ENCODE assay signal across 2 cellular contexts in the genomic region with DNA sequence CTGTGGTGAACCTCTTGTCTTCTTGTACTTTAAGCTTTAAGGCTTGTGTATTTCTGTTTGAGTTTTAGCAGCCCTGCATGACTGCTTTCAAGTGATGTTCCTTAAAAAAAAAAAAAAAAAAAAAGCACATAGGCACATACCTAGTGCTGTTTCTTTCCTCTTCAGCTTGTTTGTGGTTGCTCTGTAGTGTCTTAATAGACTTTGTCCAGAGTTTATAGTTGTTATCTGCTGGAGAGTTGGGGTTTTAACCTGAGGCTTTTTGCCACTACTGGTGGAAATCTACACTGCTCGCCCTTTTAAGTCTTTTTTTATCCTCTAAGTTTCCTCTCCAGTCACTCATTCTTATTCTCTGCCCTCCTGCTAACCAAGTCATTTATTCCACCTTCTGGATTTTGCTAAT.
TF ChIP-seq lines count a peak whose summit lies in the region.

No MANE protein-coding gene starts in this region.

TF ChIP-seq in H1, 55 proteins besides CTCF, POLR2A, EP300 and RAD21 (continues in another document):
- TF ChIP-seq, protein P1, sequence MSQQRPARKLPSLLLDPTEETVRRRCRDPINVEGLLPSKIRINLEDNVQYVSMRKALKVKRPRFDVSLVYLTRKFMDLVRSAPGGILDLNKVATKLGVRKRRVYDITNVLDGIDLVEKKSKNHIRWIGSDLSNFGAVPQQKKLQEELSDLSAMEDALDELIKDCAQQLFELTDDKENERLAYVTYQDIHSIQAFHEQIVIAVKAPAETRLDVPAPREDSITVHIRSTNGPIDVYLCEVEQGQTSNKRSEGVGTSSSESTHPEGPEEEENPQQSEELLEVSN (IDR thresholded peaks at IDR 0.05), result no peak
- TF ChIP-seq ZNF274 (IDR thresholded peaks at IDR 0.05; ENCODE audit: borderline replicate concordance, extremely low read depth, low read length) (no peak), KDM4A (IDR thresholded peaks at IDR 0.05; ENCODE audit: low read depth, low read length, severe bottlenecking) (no peak), BACH1 (IDR thresholded peaks at IDR 0.05; ENCODE audit: low read length) (no peak), CREB1 (IDR thresholded peaks at IDR 0.05) (no peak), GTF2F1 (IDR thresholded peaks at IDR 0.05; ENCODE audit: borderline replicate concordance, low read depth, low read length) (no peak), EZH2 (IDR thresholded peaks at IDR 0.05; ENCODE audit: low read depth, low read length, severe bottlenecking) (no peak), TEAD4 (IDR thresholded peaks at IDR 0.05; ENCODE audit: low read depth, low read length) (no peak), POU5F1 (IDR thresholded peaks at IDR 0.05; ENCODE audit: low read depth, low read length) (no peak), CHD1 (IDR thresholded peaks at IDR 0.05; ENCODE audit: low read depth, low read length) (no peak), CBX5 (IDR thresholded peaks at IDR 0.05; ENCODE audit: low read depth, low read length) (no peak)
- TF ChIP-seq, protein P2, sequence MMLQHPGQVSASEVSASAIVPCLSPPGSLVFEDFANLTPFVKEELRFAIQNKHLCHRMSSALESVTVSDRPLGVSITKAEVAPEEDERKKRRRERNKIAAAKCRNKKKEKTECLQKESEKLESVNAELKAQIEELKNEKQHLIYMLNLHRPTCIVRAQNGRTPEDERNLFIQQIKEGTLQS (IDR thresholded peaks at IDR 0.05; ENCODE audit: insufficient read depth, low read depth, low read length), result no peak
- TF ChIP-seq, protein P3, sequence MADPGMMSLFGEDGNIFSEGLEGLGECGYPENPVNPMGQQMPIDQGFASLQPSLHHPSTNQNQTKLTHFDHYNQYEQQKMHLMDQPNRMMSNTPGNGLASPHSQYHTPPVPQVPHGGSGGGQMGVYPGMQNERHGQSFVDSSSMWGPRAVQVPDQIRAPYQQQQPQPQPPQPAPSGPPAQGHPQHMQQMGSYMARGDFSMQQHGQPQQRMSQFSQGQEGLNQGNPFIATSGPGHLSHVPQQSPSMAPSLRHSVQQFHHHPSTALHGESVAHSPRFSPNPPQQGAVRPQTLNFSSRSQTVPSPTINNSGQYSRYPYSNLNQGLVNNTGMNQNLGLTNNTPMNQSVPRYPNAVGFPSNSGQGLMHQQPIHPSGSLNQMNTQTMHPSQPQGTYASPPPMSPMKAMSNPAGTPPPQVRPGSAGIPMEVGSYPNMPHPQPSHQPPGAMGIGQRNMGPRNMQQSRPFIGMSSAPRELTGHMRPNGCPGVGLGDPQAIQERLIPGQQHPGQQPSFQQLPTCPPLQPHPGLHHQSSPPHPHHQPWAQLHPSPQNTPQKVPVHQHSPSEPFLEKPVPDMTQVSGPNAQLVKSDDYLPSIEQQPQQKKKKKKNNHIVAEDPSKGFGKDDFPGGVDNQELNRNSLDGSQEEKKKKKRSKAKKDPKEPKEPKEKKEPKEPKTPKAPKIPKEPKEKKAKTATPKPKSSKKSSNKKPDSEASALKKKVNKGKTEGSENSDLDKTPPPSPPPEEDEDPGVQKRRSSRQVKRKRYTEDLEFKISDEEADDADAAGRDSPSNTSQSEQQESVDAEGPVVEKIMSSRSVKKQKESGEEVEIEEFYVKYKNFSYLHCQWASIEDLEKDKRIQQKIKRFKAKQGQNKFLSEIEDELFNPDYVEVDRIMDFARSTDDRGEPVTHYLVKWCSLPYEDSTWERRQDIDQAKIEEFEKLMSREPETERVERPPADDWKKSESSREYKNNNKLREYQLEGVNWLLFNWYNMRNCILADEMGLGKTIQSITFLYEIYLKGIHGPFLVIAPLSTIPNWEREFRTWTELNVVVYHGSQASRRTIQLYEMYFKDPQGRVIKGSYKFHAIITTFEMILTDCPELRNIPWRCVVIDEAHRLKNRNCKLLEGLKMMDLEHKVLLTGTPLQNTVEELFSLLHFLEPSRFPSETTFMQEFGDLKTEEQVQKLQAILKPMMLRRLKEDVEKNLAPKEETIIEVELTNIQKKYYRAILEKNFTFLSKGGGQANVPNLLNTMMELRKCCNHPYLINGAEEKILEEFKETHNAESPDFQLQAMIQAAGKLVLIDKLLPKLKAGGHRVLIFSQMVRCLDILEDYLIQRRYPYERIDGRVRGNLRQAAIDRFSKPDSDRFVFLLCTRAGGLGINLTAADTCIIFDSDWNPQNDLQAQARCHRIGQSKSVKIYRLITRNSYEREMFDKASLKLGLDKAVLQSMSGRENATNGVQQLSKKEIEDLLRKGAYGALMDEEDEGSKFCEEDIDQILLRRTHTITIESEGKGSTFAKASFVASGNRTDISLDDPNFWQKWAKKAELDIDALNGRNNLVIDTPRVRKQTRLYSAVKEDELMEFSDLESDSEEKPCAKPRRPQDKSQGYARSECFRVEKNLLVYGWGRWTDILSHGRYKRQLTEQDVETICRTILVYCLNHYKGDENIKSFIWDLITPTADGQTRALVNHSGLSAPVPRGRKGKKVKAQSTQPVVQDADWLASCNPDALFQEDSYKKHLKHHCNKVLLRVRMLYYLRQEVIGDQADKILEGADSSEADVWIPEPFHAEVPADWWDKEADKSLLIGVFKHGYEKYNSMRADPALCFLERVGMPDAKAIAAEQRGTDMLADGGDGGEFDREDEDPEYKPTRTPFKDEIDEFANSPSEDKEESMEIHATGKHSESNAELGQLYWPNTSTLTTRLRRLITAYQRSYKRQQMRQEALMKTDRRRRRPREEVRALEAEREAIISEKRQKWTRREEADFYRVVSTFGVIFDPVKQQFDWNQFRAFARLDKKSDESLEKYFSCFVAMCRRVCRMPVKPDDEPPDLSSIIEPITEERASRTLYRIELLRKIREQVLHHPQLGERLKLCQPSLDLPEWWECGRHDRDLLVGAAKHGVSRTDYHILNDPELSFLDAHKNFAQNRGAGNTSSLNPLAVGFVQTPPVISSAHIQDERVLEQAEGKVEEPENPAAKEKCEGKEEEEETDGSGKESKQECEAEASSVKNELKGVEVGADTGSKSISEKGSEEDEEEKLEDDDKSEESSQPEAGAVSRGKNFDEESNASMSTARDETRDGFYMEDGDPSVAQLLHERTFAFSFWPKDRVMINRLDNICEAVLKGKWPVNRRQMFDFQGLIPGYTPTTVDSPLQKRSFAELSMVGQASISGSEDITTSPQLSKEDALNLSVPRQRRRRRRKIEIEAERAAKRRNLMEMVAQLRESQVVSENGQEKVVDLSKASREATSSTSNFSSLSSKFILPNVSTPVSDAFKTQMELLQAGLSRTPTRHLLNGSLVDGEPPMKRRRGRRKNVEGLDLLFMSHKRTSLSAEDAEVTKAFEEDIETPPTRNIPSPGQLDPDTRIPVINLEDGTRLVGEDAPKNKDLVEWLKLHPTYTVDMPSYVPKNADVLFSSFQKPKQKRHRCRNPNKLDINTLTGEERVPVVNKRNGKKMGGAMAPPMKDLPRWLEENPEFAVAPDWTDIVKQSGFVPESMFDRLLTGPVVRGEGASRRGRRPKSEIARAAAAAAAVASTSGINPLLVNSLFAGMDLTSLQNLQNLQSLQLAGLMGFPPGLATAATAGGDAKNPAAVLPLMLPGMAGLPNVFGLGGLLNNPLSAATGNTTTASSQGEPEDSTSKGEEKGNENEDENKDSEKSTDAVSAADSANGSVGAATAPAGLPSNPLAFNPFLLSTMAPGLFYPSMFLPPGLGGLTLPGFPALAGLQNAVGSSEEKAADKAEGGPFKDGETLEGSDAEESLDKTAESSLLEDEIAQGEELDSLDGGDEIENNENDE (IDR thresholded peaks at IDR 0.05; ENCODE audit: insufficient replicate concordance, low read length), result no peak
- TF ChIP-seq, protein P4, sequence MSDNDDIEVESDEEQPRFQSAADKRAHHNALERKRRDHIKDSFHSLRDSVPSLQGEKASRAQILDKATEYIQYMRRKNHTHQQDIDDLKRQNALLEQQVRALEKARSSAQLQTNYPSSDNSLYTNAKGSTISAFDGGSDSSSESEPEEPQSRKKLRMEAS (IDR thresholded peaks at IDR 0.05), result no peak

TF ChIP-seq in SK-N-SH treated with all-trans-retinoic acid at 6 μM for 48 hours, 23 proteins besides CTCF, POLR2A, EP300 and RAD21 (continued from another document):
- no peak for TF ChIP-seq RARB (CRISPR knock-in tag; IDR thresholded peaks at IDR 0.05)
- TF ChIP-seq, protein P5, sequence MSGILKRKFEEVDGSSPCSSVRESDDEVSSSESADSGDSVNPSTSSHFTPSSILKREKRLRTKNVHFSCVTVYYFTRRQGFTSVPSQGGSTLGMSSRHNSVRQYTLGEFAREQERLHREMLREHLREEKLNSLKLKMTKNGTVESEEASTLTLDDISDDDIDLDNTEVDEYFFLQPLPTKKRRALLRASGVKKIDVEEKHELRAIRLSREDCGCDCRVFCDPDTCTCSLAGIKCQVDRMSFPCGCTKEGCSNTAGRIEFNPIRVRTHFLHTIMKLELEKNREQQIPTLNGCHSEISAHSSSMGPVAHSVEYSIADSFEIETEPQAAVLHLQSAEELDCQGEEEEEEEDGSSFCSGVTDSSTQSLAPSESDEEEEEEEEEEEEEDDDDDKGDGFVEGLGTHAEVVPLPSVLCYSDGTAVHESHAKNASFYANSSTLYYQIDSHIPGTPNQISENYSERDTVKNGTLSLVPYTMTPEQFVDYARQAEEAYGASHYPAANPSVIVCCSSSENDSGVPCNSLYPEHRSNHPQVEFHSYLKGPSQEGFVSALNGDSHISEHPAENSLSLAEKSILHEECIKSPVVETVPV (CRISPR knock-in tag; IDR thresholded peaks at IDR 0.05), result no peak
- no peak for TF ChIP-seq TCF4 (CRISPR knock-in tag; IDR thresholded peaks at IDR 0.05; ENCODE audit: borderline replicate concordance)
- no peak for TF ChIP-seq ARNTL (CRISPR knock-in tag; IDR thresholded peaks at IDR 0.05; ENCODE audit: borderline replicate concordance, low read depth)
- no peak for TF ChIP-seq ZFP3 (CRISPR knock-in tag; IDR thresholded peaks at IDR 0.05)
- no peak for TF ChIP-seq ZNF70 (CRISPR knock-in tag; IDR thresholded peaks at IDR 0.05)
- no peak for TF ChIP-seq ISL1 (CRISPR knock-in tag; IDR thresholded peaks at IDR 0.05)
- no peak for TF ChIP-seq PPARA (CRISPR knock-in tag; IDR thresholded peaks at IDR 0.05; ENCODE audit: borderline replicate concordance)
- no peak for TF ChIP-seq ZNF565 (CRISPR knock-in tag; conservative IDR thresholded peaks at IDR 0.05; ENCODE audit: low read depth)
